ENCODE assay signal across 1 cellular context in the genomic region with DNA sequence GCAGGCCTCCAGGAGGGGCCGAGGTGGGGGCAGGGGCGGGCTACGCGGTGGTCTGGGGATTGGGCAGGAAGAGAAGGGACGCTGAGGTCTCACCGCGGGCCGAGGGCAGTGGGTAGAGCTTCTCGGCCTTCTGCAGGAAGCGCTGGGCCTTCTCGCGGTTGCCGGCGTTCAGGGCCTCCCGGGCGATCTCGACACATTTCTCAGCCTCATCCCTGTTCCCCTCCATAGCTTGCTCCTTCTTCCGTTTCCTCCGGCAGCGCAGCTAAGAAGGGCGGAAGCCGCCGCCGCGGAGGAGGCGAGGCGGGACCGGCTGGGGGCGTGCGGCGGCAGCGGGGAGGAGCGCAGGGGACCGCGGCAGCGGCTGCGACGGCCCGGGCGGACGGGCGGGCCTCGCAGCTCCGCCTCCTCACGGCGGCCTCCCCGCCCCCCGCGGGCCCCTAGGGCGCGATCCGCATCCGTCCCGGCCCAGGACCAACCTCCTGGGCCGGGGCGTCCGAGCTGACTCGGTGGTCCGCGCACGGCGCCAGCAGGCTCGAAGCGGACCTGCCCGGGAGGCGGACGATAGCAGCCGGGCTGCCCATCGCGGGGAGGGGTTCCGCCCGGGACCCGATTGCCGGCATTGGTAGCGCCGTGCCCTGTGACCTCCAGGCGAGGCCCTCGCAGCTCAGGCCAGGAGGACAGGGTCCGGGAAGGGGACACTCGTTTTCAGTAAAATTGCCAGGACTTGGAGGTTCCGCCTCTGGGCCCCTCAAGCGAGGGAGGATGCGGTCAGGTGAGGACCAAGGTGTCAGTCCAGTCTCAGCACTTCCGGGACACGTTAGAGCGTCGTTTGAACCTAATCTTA.
TF ChIP-seq lines count a peak whose summit lies in the region.

A gene (minus strand): TSS at position 273 of the 844 bp plus-strand sequence. CDS start 47 bp downstream, at position 226.

TF ChIP-seq in K562, 482 proteins besides CTCF, POLR2A, EP300 and RAD21 (continued from another document and continues in another):
- TF ChIP-seq, protein P1, sequence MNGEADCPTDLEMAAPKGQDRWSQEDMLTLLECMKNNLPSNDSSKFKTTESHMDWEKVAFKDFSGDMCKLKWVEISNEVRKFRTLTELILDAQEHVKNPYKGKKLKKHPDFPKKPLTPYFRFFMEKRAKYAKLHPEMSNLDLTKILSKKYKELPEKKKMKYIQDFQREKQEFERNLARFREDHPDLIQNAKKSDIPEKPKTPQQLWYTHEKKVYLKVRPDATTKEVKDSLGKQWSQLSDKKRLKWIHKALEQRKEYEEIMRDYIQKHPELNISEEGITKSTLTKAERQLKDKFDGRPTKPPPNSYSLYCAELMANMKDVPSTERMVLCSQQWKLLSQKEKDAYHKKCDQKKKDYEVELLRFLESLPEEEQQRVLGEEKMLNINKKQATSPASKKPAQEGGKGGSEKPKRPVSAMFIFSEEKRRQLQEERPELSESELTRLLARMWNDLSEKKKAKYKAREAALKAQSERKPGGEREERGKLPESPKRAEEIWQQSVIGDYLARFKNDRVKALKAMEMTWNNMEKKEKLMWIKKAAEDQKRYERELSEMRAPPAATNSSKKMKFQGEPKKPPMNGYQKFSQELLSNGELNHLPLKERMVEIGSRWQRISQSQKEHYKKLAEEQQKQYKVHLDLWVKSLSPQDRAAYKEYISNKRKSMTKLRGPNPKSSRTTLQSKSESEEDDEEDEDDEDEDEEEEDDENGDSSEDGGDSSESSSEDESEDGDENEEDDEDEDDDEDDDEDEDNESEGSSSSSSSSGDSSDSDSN (IDR thresholded peaks at IDR 0.05; ENCODE audit: borderline replicate concordance in 1 of 2, low read depth in 2 of 2, low read length in 2 of 2) = no peak
- no peak for TF ChIP-seq ZNF644 (tag; IDR thresholded peaks at IDR 0.05; ENCODE audit: low read depth)
- no peak for TF ChIP-seq CBFB (CRISPR knock-in tag; IDR thresholded peaks at IDR 0.05)
- no peak for TF ChIP-seq RBM15 (IDR thresholded peaks at IDR 0.05; ENCODE audit: insufficient read depth, low read length)
- TF ChIP-seq, protein P2, sequence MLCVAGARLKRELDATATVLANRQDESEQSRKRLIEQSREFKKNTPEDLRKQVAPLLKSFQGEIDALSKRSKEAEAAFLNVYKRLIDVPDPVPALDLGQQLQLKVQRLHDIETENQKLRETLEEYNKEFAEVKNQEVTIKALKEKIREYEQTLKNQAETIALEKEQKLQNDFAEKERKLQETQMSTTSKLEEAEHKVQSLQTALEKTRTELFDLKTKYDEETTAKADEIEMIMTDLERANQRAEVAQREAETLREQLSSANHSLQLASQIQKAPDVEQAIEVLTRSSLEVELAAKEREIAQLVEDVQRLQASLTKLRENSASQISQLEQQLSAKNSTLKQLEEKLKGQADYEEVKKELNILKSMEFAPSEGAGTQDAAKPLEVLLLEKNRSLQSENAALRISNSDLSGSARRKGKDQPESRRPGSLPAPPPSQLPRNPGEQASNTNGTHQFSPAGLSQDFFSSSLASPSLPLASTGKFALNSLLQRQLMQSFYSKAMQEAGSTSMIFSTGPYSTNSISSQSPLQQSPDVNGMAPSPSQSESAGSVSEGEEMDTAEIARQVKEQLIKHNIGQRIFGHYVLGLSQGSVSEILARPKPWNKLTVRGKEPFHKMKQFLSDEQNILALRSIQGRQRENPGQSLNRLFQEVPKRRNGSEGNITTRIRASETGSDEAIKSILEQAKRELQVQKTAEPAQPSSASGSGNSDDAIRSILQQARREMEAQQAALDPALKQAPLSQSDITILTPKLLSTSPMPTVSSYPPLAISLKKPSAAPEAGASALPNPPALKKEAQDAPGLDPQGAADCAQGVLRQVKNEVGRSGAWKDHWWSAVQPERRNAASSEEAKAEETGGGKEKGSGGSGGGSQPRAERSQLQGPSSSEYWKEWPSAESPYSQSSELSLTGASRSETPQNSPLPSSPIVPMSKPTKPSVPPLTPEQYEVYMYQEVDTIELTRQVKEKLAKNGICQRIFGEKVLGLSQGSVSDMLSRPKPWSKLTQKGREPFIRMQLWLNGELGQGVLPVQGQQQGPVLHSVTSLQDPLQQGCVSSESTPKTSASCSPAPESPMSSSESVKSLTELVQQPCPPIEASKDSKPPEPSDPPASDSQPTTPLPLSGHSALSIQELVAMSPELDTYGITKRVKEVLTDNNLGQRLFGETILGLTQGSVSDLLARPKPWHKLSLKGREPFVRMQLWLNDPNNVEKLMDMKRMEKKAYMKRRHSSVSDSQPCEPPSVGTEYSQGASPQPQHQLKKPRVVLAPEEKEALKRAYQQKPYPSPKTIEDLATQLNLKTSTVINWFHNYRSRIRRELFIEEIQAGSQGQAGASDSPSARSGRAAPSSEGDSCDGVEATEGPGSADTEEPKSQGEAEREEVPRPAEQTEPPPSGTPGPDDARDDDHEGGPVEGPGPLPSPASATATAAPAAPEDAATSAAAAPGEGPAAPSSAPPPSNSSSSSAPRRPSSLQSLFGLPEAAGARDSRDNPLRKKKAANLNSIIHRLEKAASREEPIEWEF (CRISPR knock-in tag; IDR thresholded peaks at IDR 0.05) = no peak
- TF ChIP-seq TSC22D4 (tag; IDR thresholded peaks at IDR 0.05) = no peak
- TF ChIP-seq ZNF197 (CRISPR knock-in tag; IDR thresholded peaks at IDR 0.05; ENCODE audit: low read depth) = no peak
- no peak for TF ChIP-seq ESRRB (CRISPR knock-in tag; IDR thresholded peaks at IDR 0.05; ENCODE audit: borderline replicate concordance)
- TF ChIP-seq ZNF347 (CRISPR knock-in tag; IDR thresholded peaks at IDR 0.05; ENCODE audit: low read depth) = peak; percentile 86; the same call in 1 of the 2 replicates
- TF ChIP-seq, protein P3, sequence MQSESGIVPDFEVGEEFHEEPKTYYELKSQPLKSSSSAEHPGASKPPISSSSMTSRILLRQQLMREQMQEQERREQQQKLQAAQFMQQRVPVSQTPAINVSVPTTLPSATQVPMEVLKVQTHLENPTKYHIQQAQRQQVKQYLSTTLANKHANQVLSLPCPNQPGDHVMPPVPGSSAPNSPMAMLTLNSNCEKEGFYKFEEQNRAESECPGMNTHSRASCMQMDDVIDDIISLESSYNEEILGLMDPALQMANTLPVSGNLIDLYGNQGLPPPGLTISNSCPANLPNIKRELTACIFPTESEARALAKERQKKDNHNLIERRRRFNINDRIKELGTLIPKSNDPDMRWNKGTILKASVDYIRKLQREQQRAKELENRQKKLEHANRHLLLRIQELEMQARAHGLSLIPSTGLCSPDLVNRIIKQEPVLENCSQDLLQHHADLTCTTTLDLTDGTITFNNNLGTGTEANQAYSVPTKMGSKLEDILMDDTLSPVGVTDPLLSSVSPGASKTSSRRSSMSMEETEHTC (IDR thresholded peaks at IDR 0.05) = no peak
- TF ChIP-seq NELFE (IDR thresholded peaks at IDR 0.05; ENCODE audit: insufficient read depth, insufficient read length) = no peak
- TF ChIP-seq PHB2 (IDR thresholded peaks at IDR 0.05; ENCODE audit: low read depth) = no peak
- TF ChIP-seq, protein P4, sequence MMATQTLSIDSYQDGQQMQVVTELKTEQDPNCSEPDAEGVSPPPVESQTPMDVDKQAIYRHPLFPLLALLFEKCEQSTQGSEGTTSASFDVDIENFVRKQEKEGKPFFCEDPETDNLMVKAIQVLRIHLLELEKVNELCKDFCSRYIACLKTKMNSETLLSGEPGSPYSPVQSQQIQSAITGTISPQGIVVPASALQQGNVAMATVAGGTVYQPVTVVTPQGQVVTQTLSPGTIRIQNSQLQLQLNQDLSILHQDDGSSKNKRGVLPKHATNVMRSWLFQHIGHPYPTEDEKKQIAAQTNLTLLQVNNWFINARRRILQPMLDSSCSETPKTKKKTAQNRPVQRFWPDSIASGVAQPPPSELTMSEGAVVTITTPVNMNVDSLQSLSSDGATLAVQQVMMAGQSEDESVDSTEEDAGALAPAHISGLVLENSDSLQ (IDR thresholded peaks at IDR 0.05) = peak; percentile 50; the same call in 1 of the 2 replicates
- TF ChIP-seq, protein P5, sequence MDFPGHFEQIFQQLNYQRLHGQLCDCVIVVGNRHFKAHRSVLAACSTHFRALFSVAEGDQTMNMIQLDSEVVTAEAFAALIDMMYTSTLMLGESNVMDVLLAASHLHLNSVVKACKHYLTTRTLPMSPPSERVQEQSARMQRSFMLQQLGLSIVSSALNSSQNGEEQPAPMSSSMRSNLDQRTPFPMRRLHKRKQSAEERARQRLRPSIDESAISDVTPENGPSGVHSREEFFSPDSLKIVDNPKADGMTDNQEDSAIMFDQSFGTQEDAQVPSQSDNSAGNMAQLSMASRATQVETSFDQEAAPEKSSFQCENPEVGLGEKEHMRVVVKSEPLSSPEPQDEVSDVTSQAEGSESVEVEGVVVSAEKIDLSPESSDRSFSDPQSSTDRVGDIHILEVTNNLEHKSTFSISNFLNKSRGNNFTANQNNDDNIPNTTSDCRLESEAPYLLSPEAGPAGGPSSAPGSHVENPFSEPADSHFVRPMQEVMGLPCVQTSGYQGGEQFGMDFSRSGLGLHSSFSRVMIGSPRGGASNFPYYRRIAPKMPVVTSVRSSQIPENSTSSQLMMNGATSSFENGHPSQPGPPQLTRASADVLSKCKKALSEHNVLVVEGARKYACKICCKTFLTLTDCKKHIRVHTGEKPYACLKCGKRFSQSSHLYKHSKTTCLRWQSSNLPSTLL (IDR thresholded peaks at IDR 0.05) = no peak
- no peak for TF ChIP-seq RBM25 (IDR thresholded peaks at IDR 0.05; ENCODE audit: low read depth, low read length, severe bottlenecking)
- TF ChIP-seq, protein P6, sequence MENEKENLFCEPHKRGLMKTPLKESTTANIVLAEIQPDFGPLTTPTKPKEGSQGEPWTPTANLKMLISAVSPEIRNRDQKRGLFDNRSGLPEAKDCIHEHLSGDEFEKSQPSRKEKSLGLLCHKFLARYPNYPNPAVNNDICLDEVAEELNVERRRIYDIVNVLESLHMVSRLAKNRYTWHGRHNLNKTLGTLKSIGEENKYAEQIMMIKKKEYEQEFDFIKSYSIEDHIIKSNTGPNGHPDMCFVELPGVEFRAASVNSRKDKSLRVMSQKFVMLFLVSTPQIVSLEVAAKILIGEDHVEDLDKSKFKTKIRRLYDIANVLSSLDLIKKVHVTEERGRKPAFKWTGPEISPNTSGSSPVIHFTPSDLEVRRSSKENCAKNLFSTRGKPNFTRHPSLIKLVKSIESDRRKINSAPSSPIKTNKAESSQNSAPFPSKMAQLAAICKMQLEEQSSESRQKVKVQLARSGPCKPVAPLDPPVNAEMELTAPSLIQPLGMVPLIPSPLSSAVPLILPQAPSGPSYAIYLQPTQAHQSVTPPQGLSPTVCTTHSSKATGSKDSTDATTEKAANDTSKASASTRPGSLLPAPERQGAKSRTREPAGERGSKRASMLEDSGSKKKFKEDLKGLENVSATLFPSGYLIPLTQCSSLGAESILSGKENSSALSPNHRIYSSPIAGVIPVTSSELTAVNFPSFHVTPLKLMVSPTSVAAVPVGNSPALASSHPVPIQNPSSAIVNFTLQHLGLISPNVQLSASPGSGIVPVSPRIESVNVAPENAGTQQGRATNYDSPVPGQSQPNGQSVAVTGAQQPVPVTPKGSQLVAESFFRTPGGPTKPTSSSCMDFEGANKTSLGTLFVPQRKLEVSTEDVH (IDR thresholded peaks at IDR 0.05; ENCODE audit: low read depth, partially characterized antibody) = peak; percentile 80
- TF ChIP-seq JUN (IDR thresholded peaks at IDR 0.05; ENCODE audit: borderline replicate concordance, low read depth, low read length) = no peak
- TF ChIP-seq JUN (CRISPR knock-in tag; IDR thresholded peaks at IDR 0.05; ENCODE audit: borderline replicate concordance) = no peak
- TF ChIP-seq, protein P7, sequence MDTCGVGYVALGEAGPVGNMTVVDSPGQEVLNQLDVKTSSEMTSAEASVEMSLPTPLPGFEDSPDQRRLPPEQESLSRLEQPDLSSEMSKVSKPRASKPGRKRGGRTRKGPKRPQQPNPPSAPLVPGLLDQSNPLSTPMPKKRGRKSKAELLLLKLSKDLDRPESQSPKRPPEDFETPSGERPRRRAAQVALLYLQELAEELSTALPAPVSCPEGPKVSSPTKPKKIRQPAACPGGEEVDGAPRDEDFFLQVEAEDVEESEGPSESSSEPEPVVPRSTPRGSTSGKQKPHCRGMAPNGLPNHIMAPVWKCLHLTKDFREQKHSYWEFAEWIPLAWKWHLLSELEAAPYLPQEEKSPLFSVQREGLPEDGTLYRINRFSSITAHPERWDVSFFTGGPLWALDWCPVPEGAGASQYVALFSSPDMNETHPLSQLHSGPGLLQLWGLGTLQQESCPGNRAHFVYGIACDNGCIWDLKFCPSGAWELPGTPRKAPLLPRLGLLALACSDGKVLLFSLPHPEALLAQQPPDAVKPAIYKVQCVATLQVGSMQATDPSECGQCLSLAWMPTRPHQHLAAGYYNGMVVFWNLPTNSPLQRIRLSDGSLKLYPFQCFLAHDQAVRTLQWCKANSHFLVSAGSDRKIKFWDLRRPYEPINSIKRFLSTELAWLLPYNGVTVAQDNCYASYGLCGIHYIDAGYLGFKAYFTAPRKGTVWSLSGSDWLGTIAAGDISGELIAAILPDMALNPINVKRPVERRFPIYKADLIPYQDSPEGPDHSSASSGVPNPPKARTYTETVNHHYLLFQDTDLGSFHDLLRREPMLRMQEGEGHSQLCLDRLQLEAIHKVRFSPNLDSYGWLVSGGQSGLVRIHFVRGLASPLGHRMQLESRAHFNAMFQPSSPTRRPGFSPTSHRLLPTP (IDR thresholded peaks at IDR 0.05; ENCODE audit: borderline replicate concordance, extremely low read depth, insufficient read length) = no peak
- TF ChIP-seq, protein P8, sequence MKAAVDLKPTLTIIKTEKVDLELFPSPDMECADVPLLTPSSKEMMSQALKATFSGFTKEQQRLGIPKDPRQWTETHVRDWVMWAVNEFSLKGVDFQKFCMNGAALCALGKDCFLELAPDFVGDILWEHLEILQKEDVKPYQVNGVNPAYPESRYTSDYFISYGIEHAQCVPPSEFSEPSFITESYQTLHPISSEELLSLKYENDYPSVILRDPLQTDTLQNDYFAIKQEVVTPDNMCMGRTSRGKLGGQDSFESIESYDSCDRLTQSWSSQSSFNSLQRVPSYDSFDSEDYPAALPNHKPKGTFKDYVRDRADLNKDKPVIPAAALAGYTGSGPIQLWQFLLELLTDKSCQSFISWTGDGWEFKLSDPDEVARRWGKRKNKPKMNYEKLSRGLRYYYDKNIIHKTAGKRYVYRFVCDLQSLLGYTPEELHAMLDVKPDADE (conservative IDR thresholded peaks at IDR 0.05; ENCODE audit: control insufficient read depth, low read depth, low read length) = peak; percentile 80
- TF ChIP-seq, protein P9, sequence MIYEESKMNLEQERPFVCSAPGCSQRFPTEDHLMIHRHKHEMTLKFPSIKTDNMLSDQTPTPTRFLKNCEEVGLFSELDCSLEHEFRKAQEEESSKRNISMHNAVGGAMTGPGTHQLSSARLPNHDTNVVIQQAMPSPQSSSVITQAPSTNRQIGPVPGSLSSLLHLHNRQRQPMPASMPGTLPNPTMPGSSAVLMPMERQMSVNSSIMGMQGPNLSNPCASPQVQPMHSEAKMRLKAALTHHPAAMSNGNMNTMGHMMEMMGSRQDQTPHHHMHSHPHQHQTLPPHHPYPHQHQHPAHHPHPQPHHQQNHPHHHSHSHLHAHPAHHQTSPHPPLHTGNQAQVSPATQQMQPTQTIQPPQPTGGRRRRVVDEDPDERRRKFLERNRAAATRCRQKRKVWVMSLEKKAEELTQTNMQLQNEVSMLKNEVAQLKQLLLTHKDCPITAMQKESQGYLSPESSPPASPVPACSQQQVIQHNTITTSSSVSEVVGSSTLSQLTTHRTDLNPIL (CRISPR knock-in tag; IDR thresholded peaks at IDR 0.05) = no peak
- no peak for TF ChIP-seq TCF7 (IDR thresholded peaks at IDR 0.05; ENCODE audit: borderline replicate concordance)
- TF ChIP-seq TEAD4 (IDR thresholded peaks at IDR 0.05; ENCODE audit: low read length) = peak; percentile 26; the same call in 1 of the 2 replicates
- no peak for TF ChIP-seq TEAD4 (CRISPR knock-in tag; IDR thresholded peaks at IDR 0.05; ENCODE audit: borderline replicate concordance)
- peak in 1 of 2 experiments; percentile 32; a peak in 1 of 4 replicates for TF ChIP-seq FOXA3 (CRISPR knock-in tag; conservative IDR thresholded peaks at IDR 0.05 in 1 of 2, IDR thresholded peaks at IDR 0.05 in 1 of 2)
